9 cellular contexts compared by ENCODE assay signal in genomic region chr3:113523241-113523640, GRCh38. TPM values are rescaled to one million over a fixed set of nuclear protein-coding genes. Genes with fewer than 3 reads are reported as not detected.
"Had no signal": no experiment of that assay in that cellular context is flagged by ENCODE, and none has a peak within 500 bp of the region (broad histone marks: within the 10 kb centered on the region; RNA-seq: fewer than 3 reads in every experiment).

No MANE protein-coding gene starts in this region.

- H3K4me1 ChIP-seq: HAP-1 had no signal

- H3K27ac ChIP-seq: GM23248 had no signal

- ATAC-seq: HCT116, K562 had no signal

- H3K9ac ChIP-seq: GM23248 had no signal

- H3K4me3 Mint-ChIP-seq: HFFc6 had no signal

- H2AFZ ChIP-seq: GM23248 had no signal

- H3K4me3 ChIP-seq: GM23248, HAP-1, K562 had no signal

- DNase-seq: GM23248, GOT3, H7, HFFc6, IMR-90 had no signal

- H3K27ac Mint-ChIP-seq: HFFc6 had no signal

- H3K9me3 Mint-ChIP-seq: HFFc6 had no signal

- H3K36me3 ChIP-seq: HAP-1 had no signal

- H3K9me3 ChIP-seq: HAP-1 had no signal

RNA-seq across cellular contexts. Expression of gene SIDT1, which starts 9.1 kb away (rescaled TPM):
- total RNA-seq: GM23248, H4, H7, HFFc6, IMR-90, K562 had no signal
- polyA plus RNA-seq: GM23248, IMR-90, K562 had no signal
